12 cellular contexts compared by ENCODE assay signal in the genomic region with DNA sequence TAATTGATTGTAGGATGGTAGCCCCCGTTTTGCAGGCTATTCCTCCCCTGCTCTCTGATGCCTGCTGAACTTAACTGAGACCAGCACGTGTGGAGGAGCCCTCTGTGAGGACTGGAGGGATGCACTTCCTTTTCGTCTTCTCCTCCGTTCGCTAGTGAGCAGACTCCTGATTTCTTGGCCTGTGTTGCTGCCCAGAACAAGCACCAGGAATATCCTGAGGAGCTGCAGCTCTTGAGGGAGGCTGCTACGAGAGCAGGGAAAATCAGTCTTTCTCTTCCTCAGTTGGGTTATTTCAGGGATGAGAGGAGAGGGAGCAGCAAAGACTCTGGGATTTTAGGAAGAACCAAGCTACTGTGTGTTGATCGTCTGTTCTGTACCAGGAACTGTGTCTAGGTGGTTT.
DNase-seq lines count a peak whose midpoint lies in the region; ATAC-seq and TF ChIP-seq lines count a peak whose summit lies in the region.
"Had no signal": no experiment of that assay in that cellular context is flagged by ENCODE, and none has a peak within 500 bp of the region (broad histone marks: within the 10 kb centered on the region; RNA-seq: fewer than 3 reads in every experiment).

No MANE protein-coding gene starts in this region.

- ATAC-seq in activated T-cell treated with anti-CD3 and anti-CD28 coated beads, Interleukin-2, amount 50 U/mL, for 72 hours (replicated peaks in 1 of 2) = no peak
- no peak for ATAC-seq in activated CD8-positive, alpha-beta T cell treated with anti-CD3 and anti-CD28 coated beads, Interleukin-2, amount 10 ng/mL, durations not matched to agents 7 days and 5 days
- ATAC-seq in left lobe of liver = peak; percentile 16

- H3K36me3 Mint-ChIP-seq in activated T-cell treated with anti-CD3 and anti-CD28 coated beads, Interleukin-2, amount 50 U/mL, for 72 hours (ENCODE audit: insufficient read depth in 2 of 2) = no peaks in the 10 kb centered on the region
- H3K36me3 Mint-ChIP-seq in activated CD8-positive, alpha-beta T cell treated with anti-CD3 and anti-CD28 coated beads, Interleukin-2, amount 10 ng/mL, durations not matched to agents 7 days and 5 days (ENCODE audit: low read depth) = no peaks in the 10 kb centered on the region
- no peaks in the 10 kb centered on the region for H3K36me3 Mint-ChIP-seq in nephron progenitor cell (ENCODE audit: low read depth)

- no peak overlapping the region for H3K27ac Mint-ChIP-seq in activated T-cell treated with anti-CD3 and anti-CD28 coated beads, Interleukin-2, amount 50 U/mL, for 72 hours
- peak overlapping the region; percentile 90 for H3K27ac Mint-ChIP-seq in activated CD8-positive, alpha-beta T cell treated with anti-CD3 and anti-CD28 coated beads, Interleukin-2, amount 10 ng/mL, durations not matched to agents 7 days and 5 days
- H3K27ac Mint-ChIP-seq in nephron progenitor cell = no peak overlapping the region

- H3K27me3 Mint-ChIP-seq in activated T-cell treated with anti-CD3 and anti-CD28 coated beads, Interleukin-2, amount 50 U/mL, for 72 hours (ENCODE audit: low read depth) = no peaks in the 10 kb centered on the region
- H3K27me3 Mint-ChIP-seq in activated CD8-positive, alpha-beta T cell treated with anti-CD3 and anti-CD28 coated beads, Interleukin-2, amount 10 ng/mL, durations not matched to agents 7 days and 5 days (ENCODE audit: low read depth) = no peaks in the 10 kb centered on the region
- H3K27me3 Mint-ChIP-seq in nephron progenitor cell (ENCODE audit: low read depth, poor library complexity) = peaks cover 23% of the 10 kb centered on the region

- no peak for TF ChIP-seq CTCF in thyroid gland (IDR thresholded peaks at IDR 0.05)
- no peak for TF ChIP-seq CTCF in nephron progenitor cell (IDR thresholded peaks at IDR 0.05)

- peak overlapping the region; percentile 26 to 27 for H3K4me3 Mint-ChIP-seq in activated T-cell treated with anti-CD3 and anti-CD28 coated beads, Interleukin-2, amount 50 U/mL, for 72 hours
- H3K4me3 Mint-ChIP-seq in activated CD8-positive, alpha-beta T cell treated with anti-CD3 and anti-CD28 coated beads, Interleukin-2, amount 10 ng/mL, durations not matched to agents 7 days and 5 days = no peak overlapping the region
- no peak overlapping the region for H3K4me3 Mint-ChIP-seq in nephron progenitor cell

- peaks cover 19 to 39% of the 10 kb centered on the region in 2 donors for H3K4me1 ChIP-seq in thyroid gland

- POLR2A ChIA-PET in activated CD8-positive, alpha-beta T cell treated with anti-CD3 and anti-CD28 coated beads, Interleukin-2, amount 10 ng/mL, durations not matched to agents 7 days and 5 days (lab: Charles Lee) = interaction anchor here (1.5 to 1.6 kb wide), 2 partner anchors 18 to 74 kb away, joined by 3 to 4 read pairs; partner anchors contain the start of gene ARHGAP26

- no peak for DNase-seq in activated T-cell treated with anti-CD3 and anti-CD28 coated beads, Interleukin-2, amount 50 U/mL, for 72 hours
- no peak for DNase-seq in activated T-cell treated with anti-CD3 and anti-CD28 coated beads for 4 hours
- no peak for DNase-seq in activated CD8-positive, alpha-beta T cell treated with anti-CD3 and anti-CD28 coated beads, Interleukin-2, amount 10 ng/mL, durations not matched to agents 7 days and 5 days
- DNase-seq in left lobe of liver (ENCODE audit: low spot score) = no peak
- DNase-seq in thyroid gland = no peak
- no peak for DNase-seq in NCI-H345 (lab: John Stamatoyannopoulos, UW)
- no peak for DNase-seq in nephron progenitor cell
- DNase-seq in NCI-H2029 (lab: John Stamatoyannopoulos, UW) = no peak
- DNase-seq: activated naive CD4-positive, alpha-beta T cell treated with anti-CD3 and anti-CD28 coated beads, Interleukin-2, amount 50 U/mL, for 16 hours; effector memory CD4-positive, alpha-beta T cell; GOT3; NCI-H2107 had no signal

- no peaks in the 10 kb centered on the region for H3K36me3 ChIP-seq in thyroid gland

- intact Hi-C loops in thyroid gland (cut with DNase I) = no loop called here

- H3K4me3 ChIP-seq in thyroid gland (replicated peaks in 1 of 3) = no peak overlapping the region

- CTCF ChIA-PET in activated CD8-positive, alpha-beta T cell treated with anti-CD3 and anti-CD28 coated beads, Interleukin-2, amount 10 ng/mL, durations not matched to agents 7 days and 5 days (lab: Charles Lee) = interaction anchor here (0.9 to 2.8 kb wide), 17 partner anchors 8 to 189 kb away, joined by 3 to 15 read pairs (median 4); partner anchors contain the start of gene ARHGAP26

- WGBS in thyroid gland, 2 donors = 59 to 69% methylated on average over 7 of the region's 7 CpGs

- no peaks in the 10 kb centered on the region for H3K9me3 Mint-ChIP-seq in activated T-cell treated with anti-CD3 and anti-CD28 coated beads, Interleukin-2, amount 50 U/mL, for 72 hours
- no peaks in the 10 kb centered on the region for H3K9me3 Mint-ChIP-seq in activated CD8-positive, alpha-beta T cell treated with anti-CD3 and anti-CD28 coated beads, Interleukin-2, amount 10 ng/mL, durations not matched to agents 7 days and 5 days (ENCODE audit: insufficient read depth)
- no peaks in the 10 kb centered on the region for H3K9me3 Mint-ChIP-seq in nephron progenitor cell

- H3K4me1 Mint-ChIP-seq in activated T-cell treated with anti-CD3 and anti-CD28 coated beads, Interleukin-2, amount 50 U/mL, for 72 hours (ENCODE audit: low read depth) = peaks cover 47% of the 10 kb centered on the region
- peaks cover 43% of the 10 kb centered on the region for H3K4me1 Mint-ChIP-seq in activated CD8-positive, alpha-beta T cell treated with anti-CD3 and anti-CD28 coated beads, Interleukin-2, amount 10 ng/mL, durations not matched to agents 7 days and 5 days (ENCODE audit: low read depth)
- H3K4me1 Mint-ChIP-seq in nephron progenitor cell = peaks cover 30% of the 10 kb centered on the region

- no peaks in the 10 kb centered on the region for H3K27me3 ChIP-seq in thyroid gland

- H3K27ac ChIP-seq in thyroid gland = peak overlapping the region in 2 of 3 donors; percentile 24 to 56

- H3K9me3 ChIP-seq in thyroid gland = no peaks in the 10 kb centered on the region

- no peak for TF ChIP-seq POLR2A in thyroid gland (IDR thresholded peaks at IDR 0.05)

Comparison
In these comparisons a context has a peak if more than half of its experiments do, and no peak if none do; other contexts are left out.
1. H3K4me3 Mint-ChIP-seq: peak in activated T-cell treated with anti-CD3 and anti-CD28 coated beads, Interleukin-2, amount 50 U/mL, for 72 hours (2 of 2); none in activated CD8-positive, alpha-beta T cell treated with anti-CD3 and anti-CD28 coated beads, Interleukin-2, amount 10 ng/mL, durations not matched to agents 7 days and 5 days (single experiment) and nephron progenitor cell (single experiment).